ENCODE assay signal across 11 cellular contexts in genomic region chr6:129747588-129748112, GRCh38. TPM values are rescaled to one million over a fixed set of nuclear protein-coding genes. Genes with fewer than 3 reads are reported as not detected.
DNase-seq lines count a peak whose midpoint lies in the region; ATAC-seq, FAIRE-seq and TF ChIP-seq lines count a peak whose summit lies in the region.
"Had no signal": no experiment of that assay in that cellular context is flagged by ENCODE, and none has a peak within 500 bp of the region (broad histone marks: within the 10 kb centered on the region; RNA-seq: fewer than 3 reads in every experiment).

No MANE protein-coding gene starts in this region.

- H3K36me3 ChIP-seq in OCI-LY7 (ENCODE audit: insufficient read depth, low read length): no peaks in the 10 kb centered on the region
- H3K36me3 ChIP-seq in K562 (ENCODE audit: control insufficient read depth, insufficient read depth, low read length): no peaks in the 10 kb centered on the region; the same call in 2 of the 3 replicates

- H3K9me2 ChIP-seq in OCI-LY7 (ENCODE audit: insufficient read depth, low read length): no peaks in the 10 kb centered on the region

- intact Hi-C loops in activated naive CD4-positive, alpha-beta T cell treated with anti-CD3 and anti-CD28 coated beads for 36 hours (cut with micrococcal nuclease): loop anchor here (1.0 to 10.0 kb wide), 7 partner anchors 20 to 1843 kb away; partner anchors contain the start of gene THEMIS
- intact Hi-C loops in OCI-LY7 (cut with micrococcal nuclease; ENCODE audit: unreplicated experiment): loop anchor here (2.0 to 5.0 kb wide), 2 partner anchors 61 to 385 kb away; no protein-coding TSS in a partner anchor
- intact Hi-C loops in K562 (cut with micrococcal nuclease): no loop called here

- no peaks in the 10 kb centered on the region for H4K20me1 ChIP-seq in OCI-LY7 (ENCODE audit: insufficient read depth, low read length)
- no peaks in the 10 kb centered on the region for H4K20me1 ChIP-seq in K562 (replicated peaks; ENCODE audit: control insufficient read depth, insufficient read depth, low read length)

- TF ChIP-seq CTCF in OCI-LY7 (conservative IDR thresholded peaks at IDR 0.05; ENCODE audit: low read length): no peak
- TF ChIP-seq CTCF in K562 (IDR thresholded peaks at IDR 0.05 in 2 of 3, conservative IDR thresholded peaks at IDR 0.05 in 1 of 3; ENCODE audit: insufficient read depth in 2 of 3, low read depth in 1 of 3, low read length in 3 of 3): no peak

- no peak for ATAC-seq in K562
- ATAC-seq in stimulated activated naive B cell treated with anti-CD40 and anti-IgM and Interleukin-4, amounts not matched to agents 10 μg/mL and 1 μg/mL and 100 μg/mL, for 72 hours (replicated peaks): no peak
- ATAC-seq: body of pancreas had no signal

- WGBS in K562 (ENCODE audit: insufficient coverage, low coverage, missing lambda C conversion rate): 21% methylated on average over 4 of the region's 4 CpGs

- no peaks in the 10 kb centered on the region for H3K9me1 ChIP-seq in K562 (ENCODE audit: control insufficient read depth, insufficient read depth, low read length)

- H3K79me2 ChIP-seq in OCI-LY7 (ENCODE audit: insufficient read depth, low read depth, low read length) (no peaks in the 10 kb centered on the region), K562 (ENCODE audit: control insufficient read depth, insufficient read depth, low read length) (no peaks in the 10 kb centered on the region)

- in situ Hi-C loops in K562 (cut with MboI): loop anchor here (10.0 kb wide), 1 partner anchor 153 kb away; no protein-coding TSS in a partner anchor

- H3K4me1 ChIP-seq in OCI-LY7 (ENCODE audit: insufficient read depth, low read length, poor library complexity, severe bottlenecking): peaks cover 51% of the 10 kb centered on the region
- peaks cover 0 to 41% of the 10 kb centered on the region in 2 experiments; a peak in 4 of 5 replicates for H3K4me1 ChIP-seq in K562 (replicated peaks in 1 of 2; ENCODE audit: control insufficient read depth in 2 of 2, insufficient read depth in 2 of 2, low read length in 2 of 2)
- H3K4me1 ChIP-seq: body of pancreas had no signal

- H3K36me3 Mint-ChIP-seq in activated naive CD4-positive, alpha-beta T cell treated with anti-CD3 and anti-CD28 coated beads for 36 hours (ENCODE audit: low read depth): no peaks in the 10 kb centered on the region
- no peaks in the 10 kb centered on the region for H3K36me3 Mint-ChIP-seq in stimulated activated naive B cell treated with anti-CD40 and anti-IgM and Interleukin-4, amounts not matched to agents 10 μg/mL and 1 μg/mL and 100 μg/mL, for 72 hours

- H3K4me3 ChIP-seq in OCI-LY7 (ENCODE audit: low read depth, low read length, poor library complexity, severe bottlenecking) (peak overlapping the region; percentile 46), K562 (no peak overlapping the region)
- H3K4me3 ChIP-seq: body of pancreas had no signal

- TF ChIP-seq POLR2A in K562 (conservative IDR thresholded peaks at IDR 0.05): no peak

- no peak for TF ChIP-seq EP300 in K562 (IDR thresholded peaks at IDR 0.05; ENCODE audit: low read length)

- H3K9ac ChIP-seq in K562 (ENCODE audit: insufficient read depth in 1 of 2, low read depth in 2 of 2, low read length in 2 of 2): no peak overlapping the region

- TF ChIP-seq RAD21 in K562 (CRISPR knock-in tag; conservative IDR thresholded peaks at IDR 0.05 in 1 of 2, IDR thresholded peaks at IDR 0.05 in 1 of 2): no peak; a peak in 1 of 4 replicates

- peaks cover 72% of the 10 kb centered on the region for H3K4me1 Mint-ChIP-seq in activated naive CD4-positive, alpha-beta T cell treated with anti-CD3 and anti-CD28 coated beads for 36 hours (ENCODE audit: low read depth)
- H3K4me1 Mint-ChIP-seq in stimulated activated naive B cell treated with anti-CD40 and anti-IgM and Interleukin-4, amounts not matched to agents 10 μg/mL and 1 μg/mL and 100 μg/mL, for 72 hours: peaks cover 23 to 44% of the 10 kb centered on the region in 2 donors

- no TSS peak for BruUV-seq in OCI-LY7 (replicated peaks; lab: Mats Ljungman, UMichigan)
- BruUV-seq in K562 (replicated peaks; lab: Mats Ljungman, UMichigan): no TSS peak

- H2AFZ ChIP-seq in OCI-LY7 (ENCODE audit: low read length): peak overlapping the region; percentile 98
- peak overlapping the region; percentile 77; the same call in 1 of the 2 replicates for H2AFZ ChIP-seq in K562 (ENCODE audit: low read depth, low read length)

- no peak overlapping the region for H3K4me3 Mint-ChIP-seq in activated naive CD4-positive, alpha-beta T cell treated with anti-CD3 and anti-CD28 coated beads for 36 hours
- H3K4me3 Mint-ChIP-seq in stimulated activated naive B cell treated with anti-CD40 and anti-IgM and Interleukin-4, amounts not matched to agents 10 μg/mL and 1 μg/mL and 100 μg/mL, for 72 hours: peak overlapping the region in 1 of 2 donors; percentile 57

- H3K27me3 Mint-ChIP-seq in activated naive CD4-positive, alpha-beta T cell treated with anti-CD3 and anti-CD28 coated beads for 36 hours (ENCODE audit: low read depth): no peaks in the 10 kb centered on the region
- H3K27me3 Mint-ChIP-seq in stimulated activated naive B cell treated with anti-CD40 and anti-IgM and Interleukin-4, amounts not matched to agents 10 μg/mL and 1 μg/mL and 100 μg/mL, for 72 hours: no peaks in the 10 kb centered on the region

- H3K9me3 Mint-ChIP-seq in activated naive CD4-positive, alpha-beta T cell treated with anti-CD3 and anti-CD28 coated beads for 36 hours: no peaks in the 10 kb centered on the region
- H3K9me3 Mint-ChIP-seq in stimulated activated naive B cell treated with anti-CD40 and anti-IgM and Interleukin-4, amounts not matched to agents 10 μg/mL and 1 μg/mL and 100 μg/mL, for 72 hours: no peaks in the 10 kb centered on the region
- H3K9me3 Mint-ChIP-seq: activated T-cell treated with anti-CD3 and anti-CD28 coated beads, Interleukin-2, amount 50 U/mL, for 4 hours had no signal

- DNase-seq in activated naive CD4-positive, alpha-beta T cell treated with anti-CD3 and anti-CD28 coated beads for 36 hours: no peak
- no peak for DNase-seq in activated naive CD4-positive, alpha-beta T cell (lab: John Stamatoyannopoulos, UW)
- DNase-seq in OCI-LY7 (ENCODE audit: low spot score): no peak
- no peak for DNase-seq in K562 (ENCODE audit: extremely low read depth in 1 of 4, low spot score in 3 of 4)
- no peak for DNase-seq in stimulated activated naive B cell treated with anti-CD40 and anti-IgM and Interleukin-4, amounts not matched to agents 10 μg/mL and 1 μg/mL and 100 μg/mL, for 72 hours
- no peak for DNase-seq in COLO829 (ENCODE audit: low spot score)
- DNase-seq in DMS79 (lab: John Stamatoyannopoulos, UW): no peak
- DNase-seq in iPS-NIHi7 (ENCODE audit: extremely low spot score): no peak
- DNase-seq: occipital lobe had no signal

- H3K27me3 ChIP-seq in K562 (ENCODE audit: control insufficient read depth in 2 of 2, insufficient read depth in 2 of 2, low read length in 2 of 2): no peaks in the 10 kb centered on the region
- H3K27me3 ChIP-seq: body of pancreas had no signal

- no peak for FAIRE-seq in K562 (lab: Jason Lieb, UNC)

- H3K4me2 ChIP-seq in OCI-LY7 (ENCODE audit: low read length): peak overlapping the region; percentile 66
- H3K4me2 ChIP-seq in K562 (ENCODE audit: insufficient read depth, low read length): no peak overlapping the region

- CTCF ChIA-PET in activated naive CD4-positive, alpha-beta T cell treated with anti-CD3 and anti-CD28 coated beads for 36 hours (lab: Charles Lee): interaction anchor here (0.8 to 1.9 kb wide), 4 partner anchors 19 to 99 kb away, joined by 3 to 5 read pairs (median 4); no protein-coding TSS in a partner anchor
- CTCF ChIA-PET in OCI-LY7 (lab: Charles Lee; ENCODE audit: unreplicated experiment) (no interaction called here), K562 (lab: Yijun Ruan, JAX; ENCODE audit: low intra/inter-chr PET ratio) (no interaction called here)

- H3K9me3 ChIP-seq in OCI-LY7 (ENCODE audit: low read length): no peaks in the 10 kb centered on the region
- no peaks in the 10 kb centered on the region for H3K9me3 ChIP-seq in K562 (replicated peaks; ENCODE audit: control insufficient read depth, insufficient read depth, low read depth, low read length)
- H3K9me3 ChIP-seq: body of pancreas had no signal

- H3K27ac Mint-ChIP-seq in activated naive CD4-positive, alpha-beta T cell treated with anti-CD3 and anti-CD28 coated beads for 36 hours: peak overlapping the region; percentile 93
- peak overlapping the region; percentile 90 for H3K27ac Mint-ChIP-seq in stimulated activated naive B cell treated with anti-CD40 and anti-IgM and Interleukin-4, amounts not matched to agents 10 μg/mL and 1 μg/mL and 100 μg/mL, for 72 hours

- H3K27ac ChIP-seq in OCI-LY7 (ENCODE audit: low read depth, low read length, poor library complexity, severe bottlenecking) (peak overlapping the region; percentile 56), K562 (ENCODE audit: extremely low read depth, low read depth, low read length) (peak overlapping the region; percentile 18; the same call in 1 of the 3 replicates)
- H3K27ac ChIP-seq: body of pancreas had no signal

- POLR2A ChIA-PET in OCI-LY7 (lab: Charles Lee): interaction anchor here (0.6 to 1.6 kb wide), 11 partner anchors 13 to 517 kb away, joined by 3 to 8 read pairs (median 4); partner anchors contain the start of gene ARHGAP18
- POLR2A ChIA-PET in K562 (lab: Yijun Ruan, JAX): interaction anchor here (0.8 to 0.9 kb wide), 3 partner anchors 9 to 63 kb away, joined by 3 to 4 read pairs (median 3); no protein-coding TSS in a partner anchor

RNA-seq across cellular contexts. Expression of gene ARHGAP18, which starts 37.7 kb away (rescaled TPM):
- total RNA-seq in activated naive CD4-positive, alpha-beta T cell treated with anti-CD3 and anti-CD28 coated beads for 36 hours: 1 to 10 TPM; 3.2 to 3.7 TPM
- total RNA-seq in OCI-LY7 (2014; rRNA removed; shearing (Covaris generic)): 4.8 and 5.9 TPM in 2 replicates
- total RNA-seq in OCI-LY7 (2022) (7.5 TPM in 2 replicates), K562 (2014; rRNA removed) (15.5 and 16.2 TPM in 2 replicates), K562 (2014; rRNA removed; fragmentation: Illumina TruSeq; extraction: Trizol) (29.7 and 33.9 TPM in 2 replicates), K562 (2015; rRNA removed; fragmentation: Illumina TruSeq; extraction: Trizol) (21.6 and 24.3 TPM in 2 replicates), K562 (2021) (18.4 and 21.1 TPM in 2 replicates)
- 15.1 and 38.1 TPM in 2 replicates for total RNA-seq in K562 (2011; cell fraction: chromatin; rRNA removed; ENCODE audit: low replicate concordance)
- 9.8 and 11.2 TPM in 2 replicates for total RNA-seq in K562 (2011; cell fraction: nucleolus; rRNA removed)
- total RNA-seq in K562 (2011; cell fraction: nucleoplasm; rRNA removed): 14.4 and 21.6 TPM in 2 replicates
- polyA plus RNA-seq in K562 (2011; rRNA removed) (25.6 and 25.8 TPM in 2 replicates), K562 (2014; fragmentation: Illumina TruSeq; extraction: Trizol) (20.2 and 22.0 TPM in 2 replicates), K562 (2014; fragmentation: Nextera tagmentation; extraction: Ambion mirVana) (10 to 100 TPM; 17.8 to 19.0 TPM), K562 (2014; rRNA removed) (11.8 and 13.3 TPM in 2 replicates)
- 4.0 and 10.9 TPM in 2 replicates for polyA plus RNA-seq in K562 (2011; cell fraction: cytosol; rRNA removed)
- polyA plus RNA-seq in K562 (2011; cell fraction: nucleus; rRNA removed): 7.1 and 10.8 TPM in 2 replicates
- polyA plus RNA-seq in K562 (2012): 14.6 and 19.2 TPM in 2 replicates
- polyA minus RNA-seq in K562 (2011; rRNA and poly(A)+ RNA removed): 38.4 and 50.9 TPM in 2 replicates
- 16.6 and 20.7 TPM in 2 replicates for polyA minus RNA-seq in K562 (2011; cell fraction: cytosol; rRNA and poly(A)+ RNA removed)
- polyA minus RNA-seq in K562 (2011; cell fraction: nucleus; rRNA and poly(A)+ RNA removed): 13.2 and 34.0 TPM in 2 replicates
